In the genomic region with DNA sequence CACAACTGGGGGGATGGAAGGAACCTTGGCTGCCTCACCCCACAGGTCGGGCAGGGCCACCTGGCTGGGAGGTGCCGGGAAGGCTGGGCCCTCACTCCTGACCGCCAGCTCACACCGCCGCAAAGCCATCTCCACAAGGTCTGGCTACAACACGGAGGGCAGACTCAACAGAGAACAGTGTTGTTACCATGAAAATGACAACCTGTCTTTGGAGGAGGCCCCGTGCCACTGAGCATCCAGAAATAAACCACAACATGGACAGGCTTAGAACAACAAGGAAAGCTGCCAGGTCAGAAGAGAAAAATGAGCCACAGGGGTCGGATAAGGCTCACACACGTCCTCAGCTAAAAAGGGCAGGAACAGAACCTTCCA, we compare ENCODE assay signal across 12 cellular contexts. TPM values are rescaled to one million over a fixed set of nuclear protein-coding genes. Genes with fewer than 3 reads are reported as not detected.
DNase-seq lines count a peak whose midpoint lies in the region; ATAC-seq and TF ChIP-seq lines count a peak whose summit lies in the region.
"Had no signal": no experiment of that assay in that cellular context is flagged by ENCODE, and none has a peak within 500 bp of the region (broad histone marks: within the 10 kb centered on the region; RNA-seq: fewer than 3 reads in every experiment).

No MANE protein-coding gene starts in this region.

- no peak for TF ChIP-seq CTCF in upper lobe of right lung (IDR thresholded peaks at IDR 0.05)

- POLR2A ChIA-PET in activated naive CD8-positive, alpha-beta T cell treated with anti-CD3 and anti-CD28 coated beads, Interleukin-2, amount 10 ng/mL, durations not matched to agents 7 days and 5 days (lab: Charles Lee): interaction anchor here (1.1 to 1.6 kb wide), 2 partner anchors 9 to 22 kb away, joined by 4 to 6 read pairs; a partner anchor contains a TSS

- H3K4me1 Mint-ChIP-seq in activated naive CD8-positive, alpha-beta T cell treated with anti-CD3 and anti-CD28 coated beads, Interleukin-2, amount 10 ng/mL, durations not matched to agents 7 days and 5 days: peaks cover 21% of the 10 kb centered on the region
- H3K4me1 Mint-ChIP-seq in activated naive CD8-positive, alpha-beta T cell treated with anti-CD3 and anti-CD28 coated beads for 36 hours: peaks cover 17% of the 10 kb centered on the region

- H3K27me3 Mint-ChIP-seq in activated naive CD8-positive, alpha-beta T cell treated with anti-CD3 and anti-CD28 coated beads, Interleukin-2, amount 10 ng/mL, durations not matched to agents 7 days and 5 days: peaks cover 3% of the 10 kb centered on the region
- H3K27me3 Mint-ChIP-seq in activated naive CD8-positive, alpha-beta T cell treated with anti-CD3 and anti-CD28 coated beads for 36 hours: peaks cover 10% of the 10 kb centered on the region

- peaks cover 10% of the 10 kb centered on the region for H3K36me3 Mint-ChIP-seq in activated naive CD8-positive, alpha-beta T cell treated with anti-CD3 and anti-CD28 coated beads, Interleukin-2, amount 10 ng/mL, durations not matched to agents 7 days and 5 days
- H3K36me3 Mint-ChIP-seq in activated naive CD8-positive, alpha-beta T cell treated with anti-CD3 and anti-CD28 coated beads for 36 hours: peaks cover 4% of the 10 kb centered on the region

- peak overlapping the region; percentile 61 for H3K27ac Mint-ChIP-seq in activated naive CD8-positive, alpha-beta T cell treated with anti-CD3 and anti-CD28 coated beads, Interleukin-2, amount 10 ng/mL, durations not matched to agents 7 days and 5 days
- no peak overlapping the region for H3K27ac Mint-ChIP-seq in activated naive CD8-positive, alpha-beta T cell treated with anti-CD3 and anti-CD28 coated beads for 36 hours

- intact Hi-C loops in upper lobe of right lung (cut with DNase I): no loop called here

- no peak overlapping the region for H3K4me3 Mint-ChIP-seq in activated naive CD8-positive, alpha-beta T cell treated with anti-CD3 and anti-CD28 coated beads, Interleukin-2, amount 10 ng/mL, durations not matched to agents 7 days and 5 days
- no peak overlapping the region for H3K4me3 Mint-ChIP-seq in activated naive CD8-positive, alpha-beta T cell treated with anti-CD3 and anti-CD28 coated beads for 36 hours

- peaks cover 52% of the 10 kb centered on the region for H3K36me3 ChIP-seq in upper lobe of right lung

- DNase-seq in activated naive CD8-positive, alpha-beta T cell treated with anti-CD3 and anti-CD28 coated beads, Interleukin-2, amount 10 ng/mL, durations not matched to agents 7 days and 5 days: no peak
- DNase-seq in activated naive CD8-positive, alpha-beta T cell treated with anti-CD3 and anti-CD28 coated beads for 36 hours: no peak
- peak; percentile 69 for DNase-seq in myocyte (ENCODE audit: low read depth)
- peak; percentile 50 for DNase-seq in upper lobe of right lung
- no peak for DNase-seq in activated CD4-positive, CD25-positive, alpha-beta regulatory T cell treated with anti-CD3 and anti-CD28 coated beads, Interleukin-2, amount 50 U/mL, for 72 hours
- DNase-seq: DMS79, kidney glomerular epithelial cell, NCI-H510A had no signal

- peaks cover 12% of the 10 kb centered on the region for H3K4me1 ChIP-seq in upper lobe of right lung

- no peak overlapping the region for H3K4me3 ChIP-seq in upper lobe of right lung
- H3K4me3 ChIP-seq: body of pancreas had no signal

- no peaks in the 10 kb centered on the region for H3K9me3 ChIP-seq in upper lobe of right lung
- H3K9me3 ChIP-seq: body of pancreas had no signal

- H3K27ac ChIP-seq in cingulate gyrus (ENCODE audit: low read depth, low read length) (peak overlapping the region; percentile 81), upper lobe of right lung (no peak overlapping the region)

- no peak for ATAC-seq in activated naive CD8-positive, alpha-beta T cell treated with anti-CD3 and anti-CD28 coated beads, Interleukin-2, amount 10 ng/mL, durations not matched to agents 7 days and 5 days (ENCODE audit: low read depth)
- ATAC-seq in upper lobe of right lung (no peak), GM19463 (IDR thresholded peaks at IDR 0.05; ENCODE audit: unreplicated experiment) (no peak), HG02981 (IDR thresholded peaks at IDR 0.05; ENCODE audit: unreplicated experiment) (no peak)
- ATAC-seq: body of pancreas had no signal

- H3K9me3 Mint-ChIP-seq in activated naive CD8-positive, alpha-beta T cell treated with anti-CD3 and anti-CD28 coated beads, Interleukin-2, amount 10 ng/mL, durations not matched to agents 7 days and 5 days: no peaks in the 10 kb centered on the region
- no peaks in the 10 kb centered on the region for H3K9me3 Mint-ChIP-seq in activated naive CD8-positive, alpha-beta T cell treated with anti-CD3 and anti-CD28 coated beads for 36 hours

- H3K27me3 ChIP-seq in upper lobe of right lung: no peaks in the 10 kb centered on the region
- H3K27me3 ChIP-seq: body of pancreas had no signal

RNA-seq across cellular contexts. Expression of a gene that starts 3.0 kb away (rescaled TPM):
- 1 to 10 TPM; 9.6 to 9.9 TPM for total RNA-seq in activated naive CD8-positive, alpha-beta T cell treated with anti-CD3 and anti-CD28 coated beads, Interleukin-2, amount 10 ng/mL, durations not matched to agents 7 days and 5 days
- 1 to 10 TPM; 4.0 to 5.9 TPM for total RNA-seq in activated naive CD8-positive, alpha-beta T cell treated with anti-CD3 and anti-CD28 coated beads for 36 hours
- total RNA-seq in myocyte (1.5 and 4.6 TPM in 2 replicates), upper lobe of right lung (3.8 TPM)
- 3.6 TPM for polyA plus RNA-seq in myocyte (2012)

RNA-seq across cellular contexts. Expression of a gene that starts 21.9 kb away (rescaled TPM):
- 10 to 100 TPM; 10.0 to 12.1 TPM for total RNA-seq in activated naive CD8-positive, alpha-beta T cell treated with anti-CD3 and anti-CD28 coated beads, Interleukin-2, amount 10 ng/mL, durations not matched to agents 7 days and 5 days
- 1 to 10 TPM; 5.2 to 5.9 TPM for total RNA-seq in activated naive CD8-positive, alpha-beta T cell treated with anti-CD3 and anti-CD28 coated beads for 36 hours
- total RNA-seq in myocyte: 13.2 and 18.9 TPM in 2 replicates
- 18.8 TPM for polyA plus RNA-seq in myocyte (2012)
- 13.2 TPM for total RNA-seq in upper lobe of right lung

RNA-seq across cellular contexts. Expression of a gene that starts 49.0 kb away (rescaled TPM):
- 10 to 100 TPM; 81.2 to 82.8 TPM for total RNA-seq in activated naive CD8-positive, alpha-beta T cell treated with anti-CD3 and anti-CD28 coated beads, Interleukin-2, amount 10 ng/mL, durations not matched to agents 7 days and 5 days
- total RNA-seq in activated naive CD8-positive, alpha-beta T cell treated with anti-CD3 and anti-CD28 coated beads for 36 hours: 10 to 100 TPM; 94.3 to 94.5 TPM
- total RNA-seq in myocyte (58.8 and 62.9 TPM in 2 replicates), upper lobe of right lung (59.6 TPM)
- 122 TPM for polyA plus RNA-seq in myocyte (2012)

RNA-seq across cellular contexts. Expression of a gene that starts 58.4 kb away (rescaled TPM):
- 100 to 1,000 TPM; 776 to 848 TPM for total RNA-seq in activated naive CD8-positive, alpha-beta T cell treated with anti-CD3 and anti-CD28 coated beads, Interleukin-2, amount 10 ng/mL, durations not matched to agents 7 days and 5 days
- total RNA-seq in activated naive CD8-positive, alpha-beta T cell treated with anti-CD3 and anti-CD28 coated beads for 36 hours: 1,000 to 10,000 TPM; 1,236 to 1,275 TPM
- 374 and 603 TPM in 2 replicates for total RNA-seq in myocyte
- polyA plus RNA-seq in myocyte (2012): 1,227 TPM
- 236 TPM for total RNA-seq in upper lobe of right lung

Comparison
In these comparisons a context has a peak if more than half of its experiments do, and no peak if none do; other contexts are left out.
1. DNase-seq: peak in myocyte (single experiment) and upper lobe of right lung (single experiment); none in activated naive CD8-positive, alpha-beta T cell treated with anti-CD3 and anti-CD28 coated beads, Interleukin-2, amount 10 ng/mL, durations not matched to agents 7 days and 5 days (single experiment), activated naive CD8-positive, alpha-beta T cell treated with anti-CD3 and anti-CD28 coated beads for 36 hours (single experiment) and activated CD4-positive, CD25-positive, alpha-beta regulatory T cell treated with anti-CD3 and anti-CD28 coated beads, Interleukin-2, amount 50 U/mL, for 72 hours (single experiment).